ENCODE assay signal across 32 cellular contexts in the genomic region with DNA sequence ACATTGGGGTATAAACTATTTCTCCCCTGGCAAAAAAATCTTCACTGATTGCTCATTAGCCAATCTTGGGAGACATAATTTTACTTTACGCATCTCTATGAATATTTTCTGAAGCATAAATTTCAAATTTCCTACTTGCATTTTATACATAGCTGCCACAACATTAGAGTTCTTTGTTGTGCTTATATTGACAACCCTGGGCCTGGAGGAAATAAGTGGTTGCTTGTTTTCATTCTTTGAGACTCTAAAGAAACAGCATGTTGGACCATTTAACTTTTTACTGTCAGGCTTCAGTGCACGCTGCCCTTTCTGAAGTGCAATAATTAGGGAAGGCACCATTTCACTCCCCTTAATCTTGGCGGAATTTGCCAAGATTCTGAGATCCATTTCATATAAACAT.
"Had no signal": no experiment of that assay in that cellular context is flagged by ENCODE, and none has a peak within 500 bp of the region (broad histone marks: within the 10 kb centered on the region; RNA-seq: fewer than 3 reads in every experiment).

No MANE protein-coding gene starts in this region.

- H3K4me3 ChIP-seq: PC-9 had no signal

- DNase-seq: activated CD4-positive, alpha-beta memory T cell treated with anti-CD3 and anti-CD28 coated beads, Interleukin-2, amount 10 ng/mL, durations not matched to agents 7 days and 5 days; activated CD4-positive, alpha-beta T cell treated with anti-CD3 and anti-CD28 coated beads for 1 hour; activated CD4-positive, alpha-beta T cell treated with anti-CD3 and anti-CD28 coated beads for 48 hours; activated CD4-positive, CD25-positive, alpha-beta regulatory T cell; activated CD8-positive, alpha-beta memory T cell treated with anti-CD3 and anti-CD28 coated beads for 24 hours; activated CD8-positive, alpha-beta memory T cell treated with anti-CD3 and anti-CD28 coated beads, Interleukin-2, amount 10 ng/mL, durations not matched to agents 7 days and 5 days; activated CD8-positive, alpha-beta memory T cell treated with anti-CD3 and anti-CD28 coated beads, Interleukin-2, amount 50 U/mL, for 48 hours; activated effector memory CD4-positive, alpha-beta T cell treated with anti-CD3 and anti-CD28 coated beads, Interleukin-2, amount 50 U/mL, for 16 hours; activated naive CD4-positive, alpha-beta T cell; activated naive CD4-positive, alpha-beta T cell treated with anti-CD3 and anti-CD28 coated beads, Interleukin-2, amount 50 U/mL, for 16 hours; activated naive CD8-positive, alpha-beta T cell treated with anti-CD3 and anti-CD28 coated beads for 36 hours; activated T-cell treated with anti-CD3 and anti-CD28 coated beads, Interleukin-2, amount 50 U/mL, for 48 hours; amniotic stem cell; aorta; brain microvascular endothelial cell; central memory CD4-positive, alpha-beta T cell; Karpas-422; NCI-H1105; NCI-H1417 treated with DMSO at 0.1 percent for 48 hours; NCI-H187 treated with DMSO at 0.1 percent for 48 hours; NCI-H2081; NCI-H226; NCI-H510A; NCI-H526; NCI-H748 treated with DMSO at 0.1 percent for 48 hours; PC-9; SIG-M5; SW 1271; T-helper 1 cell; T1000; WERI-Rb-1 had no signal

- H3K4me2 ChIP-seq: PC-9 had no signal

- H3K36me3 ChIP-seq: brain microvascular endothelial cell, WERI-Rb-1 had no signal

- H3K4me1 Mint-ChIP-seq: activated CD4-positive, alpha-beta memory T cell treated with anti-CD3 and anti-CD28 coated beads, Interleukin-2, amount 10 ng/mL, durations not matched to agents 7 days and 5 days; activated CD8-positive, alpha-beta memory T cell treated with anti-CD3 and anti-CD28 coated beads, Interleukin-2, amount 10 ng/mL, durations not matched to agents 7 days and 5 days had no signal

- H3K9me3 Mint-ChIP-seq: activated CD4-positive, alpha-beta memory T cell treated with anti-CD3 and anti-CD28 coated beads, Interleukin-2, amount 10 ng/mL, durations not matched to agents 7 days and 5 days; activated naive CD8-positive, alpha-beta T cell treated with anti-CD3 and anti-CD28 coated beads for 36 hours had no signal

- H3K36me3 Mint-ChIP-seq: activated CD8-positive, alpha-beta memory T cell treated with anti-CD3 and anti-CD28 coated beads, Interleukin-2, amount 10 ng/mL, durations not matched to agents 7 days and 5 days; activated naive CD8-positive, alpha-beta T cell treated with anti-CD3 and anti-CD28 coated beads for 36 hours had no signal

- H3K27me3 Mint-ChIP-seq: activated CD4-positive, alpha-beta memory T cell treated with anti-CD3 and anti-CD28 coated beads, Interleukin-2, amount 10 ng/mL, durations not matched to agents 7 days and 5 days; activated CD8-positive, alpha-beta memory T cell treated with anti-CD3 and anti-CD28 coated beads, Interleukin-2, amount 10 ng/mL, durations not matched to agents 7 days and 5 days; activated naive CD8-positive, alpha-beta T cell treated with anti-CD3 and anti-CD28 coated beads for 36 hours had no signal

- H2AFZ ChIP-seq: PC-9 had no signal

- H3K27ac ChIP-seq: brain microvascular endothelial cell, PC-9, RWPE1, WERI-Rb-1 had no signal

- H3K4me3 Mint-ChIP-seq: activated CD4-positive, alpha-beta memory T cell treated with anti-CD3 and anti-CD28 coated beads, Interleukin-2, amount 10 ng/mL, durations not matched to agents 7 days and 5 days; activated CD8-positive, alpha-beta memory T cell treated with anti-CD3 and anti-CD28 coated beads, Interleukin-2, amount 10 ng/mL, durations not matched to agents 7 days and 5 days; activated naive CD8-positive, alpha-beta T cell treated with anti-CD3 and anti-CD28 coated beads for 36 hours had no signal

- H3K27ac Mint-ChIP-seq: activated CD4-positive, alpha-beta memory T cell treated with anti-CD3 and anti-CD28 coated beads, Interleukin-2, amount 10 ng/mL, durations not matched to agents 7 days and 5 days; activated CD8-positive, alpha-beta memory T cell treated with anti-CD3 and anti-CD28 coated beads, Interleukin-2, amount 10 ng/mL, durations not matched to agents 7 days and 5 days; activated naive CD8-positive, alpha-beta T cell treated with anti-CD3 and anti-CD28 coated beads for 36 hours had no signal

- H3K27me3 ChIP-seq: brain microvascular endothelial cell had no signal
